Comparison of ENCODE assay signal across 1 cellular context in the genomic region with DNA sequence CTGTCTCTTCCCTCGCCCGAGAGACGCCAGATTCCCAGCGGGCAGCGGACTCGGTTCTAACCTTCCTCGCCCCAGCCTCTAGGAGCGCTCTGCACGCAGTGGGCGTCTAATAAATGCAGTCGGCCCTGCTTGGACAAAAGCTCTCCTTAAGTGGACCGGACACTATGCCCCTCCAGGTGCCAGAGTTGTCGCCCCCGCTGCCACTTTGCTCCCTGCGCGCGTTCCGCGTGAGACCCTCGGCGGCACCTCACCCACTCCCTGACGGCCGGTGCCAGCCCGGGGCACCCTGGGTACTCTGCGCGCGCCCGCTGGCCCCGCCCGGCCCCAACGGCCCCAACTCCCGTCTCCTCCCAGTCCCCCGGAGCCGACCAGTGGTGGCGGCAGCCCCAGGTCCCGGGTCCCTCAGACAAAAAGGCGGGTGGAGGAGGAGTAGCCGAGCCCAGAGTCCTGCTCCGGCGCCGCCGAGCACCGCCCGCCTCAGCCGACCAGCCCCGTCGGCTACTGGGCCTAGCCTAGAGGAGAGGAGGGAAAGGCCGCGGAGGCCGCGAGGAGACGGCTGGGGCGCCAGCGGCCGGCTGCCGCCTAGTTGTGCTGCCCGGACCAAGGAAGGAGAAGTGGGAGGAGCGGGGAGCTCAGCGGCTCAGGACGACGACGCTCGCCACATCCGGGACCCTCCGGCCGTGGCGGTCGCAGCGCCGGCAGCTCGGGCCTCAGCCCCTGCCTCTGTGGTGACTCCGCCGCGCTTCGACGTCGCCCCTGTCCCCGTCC.
TF ChIP-seq lines count a peak whose summit lies in the region.

No MANE protein-coding gene starts in this region.

TF ChIP-seq in HEK293, 187 proteins besides CTCF, POLR2A, EP300 and RAD21 (continued from another document):
- TF ChIP-seq ZEB2 (tag by site-specific recombination; IDR thresholded peaks at IDR 0.05) = peak; percentile 94
- TF ChIP-seq ZNF350 (tag by site-specific recombination; IDR thresholded peaks at IDR 0.05) = no peak
- TF ChIP-seq ZBTB11 (tag by site-specific recombination; conservative IDR thresholded peaks at IDR 0.05; ENCODE audit: low read depth) = peak; percentile 58
- TF ChIP-seq ZBTB10 (tag by site-specific recombination; IDR thresholded peaks at IDR 0.05) = peak; percentile 88
- TF ChIP-seq ZNF501 (tag by site-specific recombination; IDR thresholded peaks at IDR 0.05) = peak; percentile 97
- TF ChIP-seq ZNF2 (tag by site-specific recombination; IDR thresholded peaks at IDR 0.05) = peak; percentile 79
- no peak for TF ChIP-seq ZNF521 (tag by site-specific recombination; IDR thresholded peaks at IDR 0.05)
- TF ChIP-seq ZBTB44 (tag by site-specific recombination; IDR thresholded peaks at IDR 0.05) = no peak
- no peak for TF ChIP-seq REST (tag by site-specific recombination; IDR thresholded peaks at IDR 0.05)
- TF ChIP-seq PATZ1 (tag by site-specific recombination; IDR thresholded peaks at IDR 0.05) = peak; percentile 98
- peak; percentile 86 for TF ChIP-seq ZFHX2 (tag by site-specific recombination; conservative IDR thresholded peaks at IDR 0.05)
- peak; percentile 89; the same call in 1 of the 2 replicates for TF ChIP-seq ZNF121 (tag by site-specific recombination; IDR thresholded peaks at IDR 0.05)
- TF ChIP-seq ZBTB26 (tag by site-specific recombination; optimal IDR thresholded peaks at IDR 0.05) = peak; percentile 95
- no peak for TF ChIP-seq GLI2 (tag by site-specific recombination; IDR thresholded peaks at IDR 0.05; ENCODE audit: borderline replicate concordance, low read depth)
